ENCODE assay signal across 8 cellular contexts in the genomic region with DNA sequence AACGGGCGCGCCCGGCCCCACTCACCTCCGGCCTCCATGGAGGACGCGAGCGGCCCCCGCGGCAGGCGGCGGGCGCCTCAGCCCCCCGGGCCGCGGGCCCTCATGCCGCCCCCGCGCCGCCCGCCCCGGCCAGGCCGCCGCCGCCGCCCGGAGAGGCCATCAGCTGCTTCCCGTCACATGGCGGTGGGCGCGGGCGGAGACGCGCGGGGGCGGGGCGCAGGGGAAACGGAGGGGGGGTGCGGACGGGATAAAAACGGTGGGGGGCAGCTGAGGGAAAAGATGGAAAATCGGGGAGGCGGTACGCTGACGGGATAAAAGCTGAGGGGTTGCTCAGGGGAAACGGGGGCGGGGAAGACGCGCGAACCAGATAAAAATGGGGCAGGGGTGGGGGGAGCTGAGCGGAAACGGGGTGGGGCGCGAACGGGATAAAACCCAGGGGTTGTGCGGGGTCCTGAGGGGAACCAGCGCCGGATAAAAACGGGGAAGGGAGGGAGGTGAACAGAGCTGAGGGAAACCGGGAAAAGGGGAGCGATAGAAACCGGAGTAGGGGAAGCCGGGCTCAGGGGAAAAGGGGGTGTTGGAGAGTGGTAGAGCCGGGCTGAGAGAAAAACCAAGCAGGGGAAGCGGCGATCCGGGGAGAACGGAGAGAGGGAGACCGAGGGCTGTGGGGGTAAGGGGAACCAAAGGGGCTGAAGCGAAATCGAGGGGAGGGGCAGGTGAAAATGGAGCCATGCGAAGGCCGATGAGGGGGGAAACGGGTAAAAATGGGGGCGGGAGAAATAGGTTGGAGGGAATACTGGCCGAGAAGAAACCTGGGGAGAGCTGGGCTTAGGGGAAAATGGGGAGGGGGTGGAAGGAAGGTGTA. TPM values are rescaled to one million over a fixed set of nuclear protein-coding genes. Genes with fewer than 3 reads are reported as not detected.
DNase-seq lines count a peak whose midpoint lies in the region; ATAC-seq and TF ChIP-seq lines count a peak whose summit lies in the region.

TSS of gene WSB2 (minus strand) at position 169 of the 865 bp plus-strand sequence. CDS start at position 38, 131 bp downstream.

- TF ChIP-seq CTCF in parathyroid adenoma (IDR thresholded peaks at IDR 0.05) (no peak), upper lobe of left lung (IDR thresholded peaks at IDR 0.05) (no peak)

- 0 to 1% methylated on average over 31 to 38 of the region's 76 CpGs for WGBS in upper lobe of left lung, 2 donors

- H3K4me2 ChIP-seq in parathyroid adenoma (ENCODE audit: low read length), result peak within 1 kb of the TSS; percentile 75

- intact Hi-C loops in cardiac septum (cut with DNase I), result loop anchor here (2.0 to 5.0 kb wide), 2 partner anchors 76 to 311 kb away; partner anchors contain the start of genes PEBP1 and TAOK3

- peaks cover 10% of the 10 kb centered on the region for H3K36me3 ChIP-seq in HUES6 (ENCODE audit: control insufficient read depth, insufficient read depth, low read length)
- H3K36me3 ChIP-seq in parathyroid adenoma (ENCODE audit: control insufficient read depth, insufficient read depth, low read length), result no peaks in the 10 kb centered on the region
- H3K36me3 ChIP-seq in upper lobe of left lung, result no peaks in the 10 kb centered on the region

- ATAC-seq in upper lobe of left lung (ENCODE audit: low FRiP score in 2 of 2), result peak; percentile 8 to 80

- TF ChIP-seq EP300 in upper lobe of left lung (IDR thresholded peaks at IDR 0.05), result no peak

- H3K4me3 ChIP-seq in HUES6 (ENCODE audit: low read depth, low read length) (peak within 1 kb of the TSS; percentile 81), parathyroid adenoma (ENCODE audit: low read depth, low read length) (peak within 1 kb of the TSS; percentile 83), upper lobe of left lung (peak within 1 kb of the TSS; percentile 76 to 91 (median 83))

- TF ChIP-seq POLR2A in GM18526 (IDR thresholded peaks at IDR 0.05; ENCODE audit: extremely low read depth, insufficient read length) (peak; percentile 44), upper lobe of left lung (IDR thresholded peaks at IDR 0.05) (peak in 1 of 4 donors; percentile 29)

- H2AFZ ChIP-seq in parathyroid adenoma, result peak within 1 kb of the TSS; percentile 91

- H3K4me1 ChIP-seq in HUES6 (ENCODE audit: control insufficient read depth, insufficient read depth, low read length), result peaks cover 22% of the 10 kb centered on the region
- H3K4me1 ChIP-seq in parathyroid adenoma, result peaks cover 8% of the 10 kb centered on the region
- peaks cover 22 to 61% (median 37%) of the 10 kb centered on the region in 4 donors for H3K4me1 ChIP-seq in upper lobe of left lung

- DNase-seq in 8988T, result peak; percentile 62
- peak; percentile 31 to 52 (median 38) for DNase-seq in T-helper 1 cell
- DNase-seq in amniotic epithelial cell (ENCODE audit: low read depth), result peak; percentile 48
- peak; percentile 93 for DNase-seq in cardiac septum (ENCODE audit: low spot score)
- peak; percentile 75 to 95 for DNase-seq in upper lobe of left lung

- H3K79me2 ChIP-seq in parathyroid adenoma, result no peaks in the 10 kb centered on the region

- peak within 1 kb of the TSS; percentile 96 for H3K27ac ChIP-seq in HUES6 (ENCODE audit: low read depth, low read length)
- H3K27ac ChIP-seq in parathyroid adenoma, result peak within 1 kb of the TSS; percentile 90
- peak within 1 kb of the TSS; percentile 95 to 98 (median 96) for H3K27ac ChIP-seq in upper lobe of left lung

- no peaks in the 10 kb centered on the region for H3K9me3 ChIP-seq in HUES6 (ENCODE audit: control insufficient read depth, insufficient read depth, low read depth, low read length)
- no peaks in the 10 kb centered on the region for H3K9me3 ChIP-seq in parathyroid adenoma (ENCODE audit: control insufficient read depth, low read length)
- no peaks in the 10 kb centered on the region for H3K9me3 ChIP-seq in upper lobe of left lung

- H3K9ac ChIP-seq in HUES6 (ENCODE audit: low read length) (peak within 1 kb of the TSS; percentile 99), parathyroid adenoma (peak within 1 kb of the TSS; percentile 71)

- H3K27me3 ChIP-seq in HUES6 (ENCODE audit: control insufficient read depth, insufficient read depth, low read length) (no peaks in the 10 kb centered on the region), parathyroid adenoma (ENCODE audit: control insufficient read depth, insufficient read depth, low read length) (no peaks in the 10 kb centered on the region), upper lobe of left lung (no peaks in the 10 kb centered on the region)

RNA-seq across cellular contexts. Expression of gene WSB2, which starts in this region (rescaled TPM):
- 95.3 TPM for total RNA-seq in cardiac septum
- total RNA-seq in upper lobe of left lung, result 100 to 1,000 TPM in 1 of 6 donors, 10 to 100 TPM in 5; 46.1 to 112 (median 90.3) TPM

Comparison
In these comparisons a context has a peak if more than half of its experiments do, and no peak if none do; other contexts are left out.
1. Peak in every context shown above with its lines: DNase-seq, ATAC-seq, H3K4me3 ChIP-seq and H3K27ac ChIP-seq.
2. DNase-seq: peak in every context shown above with its lines; median percentile 93 in cardiac septum; 85 in upper lobe of left lung; 62 in 8988T; 48 in amniotic epithelial cell; 38 in T-helper 1 cell.